ENCODE assay signal across 33 cellular contexts in the genomic region with DNA sequence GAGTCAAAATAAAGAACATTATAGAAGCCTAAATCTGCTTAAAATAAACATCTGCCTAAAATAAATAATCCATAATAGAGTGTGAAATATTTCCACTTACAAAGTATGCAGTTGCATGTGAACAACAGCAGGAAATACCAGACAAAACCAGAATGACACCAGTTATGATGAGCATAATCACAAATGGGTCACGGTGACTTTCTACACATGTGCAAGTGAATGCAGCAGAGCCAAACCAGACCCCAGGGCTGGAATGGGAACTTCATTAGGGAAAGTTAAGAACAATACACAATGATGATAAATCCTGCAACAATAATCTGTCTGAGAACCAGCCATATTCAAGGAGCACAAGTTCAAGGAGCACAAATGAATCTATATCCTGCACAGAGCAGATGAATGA.
"Had no signal": no experiment of that assay in that cellular context is flagged by ENCODE, and none has a peak within 500 bp of the region (broad histone marks: within the 10 kb centered on the region; RNA-seq: fewer than 3 reads in every experiment).

No MANE protein-coding gene starts in this region.

- H3K4me2 ChIP-seq: KMS-11 had no signal

- H3K4me3 ChIP-seq: adrenal gland, body of pancreas, Peyer's patch had no signal

- H3K4me1 Mint-ChIP-seq: activated CD4-positive, alpha-beta T cell treated with anti-CD3 and anti-CD28 coated beads, Interleukin-2, amount 10 ng/mL, durations not matched to agents 24 days and 14 days; T-cell had no signal

- H3K27ac ChIP-seq: adrenal gland, body of pancreas, KMS-11, Peyer's patch, WERI-Rb-1 had no signal

- H3K4me1 ChIP-seq: adrenal gland, body of pancreas, Peyer's patch had no signal

- ATAC-seq: activated CD8-positive, alpha-beta T cell treated with anti-CD3 and anti-CD28 coated beads for 36 hours; activated naive CD4-positive, alpha-beta T cell treated with anti-CD3 and anti-CD28 coated beads, Interleukin-2, amount 50 U/mL, for 72 hours; activated T-cell treated with anti-CD3 and anti-CD28 coated beads, Interleukin-2, amount 50 U/mL, for 4 hours; body of pancreas; PC-3; SK-N-SH treated with all-trans-retinoic acid at 6 μM for 48 hours; T-cell had no signal

- H3K36me3 ChIP-seq: adrenal gland, Peyer's patch, WERI-Rb-1 had no signal

- H3K9ac ChIP-seq: KMS-11 had no signal

- DNase-seq: activated CD4-positive, alpha-beta T cell treated with anti-CD3 and anti-CD28 coated beads for 1 hour; activated CD4-positive, alpha-beta T cell treated with anti-CD3 and anti-CD28 coated beads, Interleukin-2, amount 10 ng/mL, durations not matched to agents 24 days and 14 days; activated CD4-positive, alpha-beta T cell treated with anti-CD3 and anti-CD28 coated beads, Interleukin-2, amount 50 U/mL, for 4 hours; activated CD4-positive, CD25-positive, alpha-beta regulatory T cell; activated CD8-positive, alpha-beta T cell treated with anti-CD3 and anti-CD28 coated beads for 36 hours; activated gamma-delta T cell treated with Interleukin-2 at 50 U/mL for 16 hours; activated naive CD4-positive, alpha-beta T cell treated with anti-CD3 and anti-CD28 coated beads for 36 hours; activated T-cell treated with anti-CD3 and anti-CD28 coated beads for 4 hours; activated T-cell treated with anti-CD3 and anti-CD28 coated beads, Interleukin-2, amount 50 U/mL, for 4 hours; adrenal gland; body of pancreas; caudate nucleus; MM.1S; MV-4-11; NCI-H1092; NCI-H1436 treated with DMSO at 0.1 percent for 48 hours; NCI-H1694 treated with DMSO at 0.1 percent for 48 hours; NCI-H2029; NCI-H345; NCI-H524 treated with DMSO at 0.1 percent for 48 hours; NK-92 treated with Interleukin-12 subunit alpha and Interleukin-12 subunit beta, amount 100 ng/mL, for 24 hours; PC-3; Peyer's patch; RPMI8226; SHP77 treated with DMSO at 0.1 percent for 48 hours; T-cell; T-helper 2 cell; T1000; WERI-Rb-1 had no signal

- H3K4me3 Mint-ChIP-seq: activated CD4-positive, alpha-beta T cell treated with anti-CD3 and anti-CD28 coated beads, Interleukin-2, amount 10 ng/mL, durations not matched to agents 24 days and 14 days; activated CD8-positive, alpha-beta T cell treated with anti-CD3 and anti-CD28 coated beads for 36 hours; activated naive CD4-positive, alpha-beta T cell treated with anti-CD3 and anti-CD28 coated beads for 36 hours; activated T-cell treated with anti-CD3 and anti-CD28 coated beads, Interleukin-2, amount 50 U/mL, for 4 hours; activated T-helper 1 cell treated with anti-CD3 and anti-CD28 coated beads, Interleukin-12 subunit alpha, Interleukin-12 subunit beta, Interleukin-2, Interleukin-4 antibody, amounts not matched to agents 30 ng/mL and 10 ng/mL and 1 ng/mL, durations not matched to agents 14 hours and 24 hours and 36 hours; T-cell had no signal

- H3K27me3 ChIP-seq: adrenal gland, body of pancreas, Peyer's patch had no signal

- H3K9me3 ChIP-seq: adrenal gland, body of pancreas, Peyer's patch had no signal

- H3K36me3 Mint-ChIP-seq: T-cell had no signal

- H3K27me3 Mint-ChIP-seq: activated CD4-positive, alpha-beta T cell treated with anti-CD3 and anti-CD28 coated beads, Interleukin-2, amount 10 ng/mL, durations not matched to agents 24 days and 14 days; activated CD8-positive, alpha-beta T cell treated with anti-CD3 and anti-CD28 coated beads for 36 hours; T-cell had no signal

- H3K27ac Mint-ChIP-seq: activated CD4-positive, alpha-beta T cell treated with anti-CD3 and anti-CD28 coated beads, Interleukin-2, amount 10 ng/mL, durations not matched to agents 24 days and 14 days; activated CD8-positive, alpha-beta T cell treated with anti-CD3 and anti-CD28 coated beads for 36 hours; activated naive CD4-positive, alpha-beta T cell treated with anti-CD3 and anti-CD28 coated beads for 36 hours; activated naive CD4-positive, alpha-beta T cell treated with anti-CD3 and anti-CD28 coated beads, Interleukin-2, amount 50 U/mL, for 72 hours; activated T-helper 1 cell treated with anti-CD3 and anti-CD28 coated beads, Interleukin-12 subunit alpha, Interleukin-12 subunit beta, Interleukin-2, Interleukin-4 antibody, amounts not matched to agents 30 ng/mL and 10 ng/mL and 1 ng/mL, durations not matched to agents 14 hours and 24 hours and 36 hours; T-cell had no signal
